Comparison of ENCODE assay signal across 8 cellular contexts in the genomic region with DNA sequence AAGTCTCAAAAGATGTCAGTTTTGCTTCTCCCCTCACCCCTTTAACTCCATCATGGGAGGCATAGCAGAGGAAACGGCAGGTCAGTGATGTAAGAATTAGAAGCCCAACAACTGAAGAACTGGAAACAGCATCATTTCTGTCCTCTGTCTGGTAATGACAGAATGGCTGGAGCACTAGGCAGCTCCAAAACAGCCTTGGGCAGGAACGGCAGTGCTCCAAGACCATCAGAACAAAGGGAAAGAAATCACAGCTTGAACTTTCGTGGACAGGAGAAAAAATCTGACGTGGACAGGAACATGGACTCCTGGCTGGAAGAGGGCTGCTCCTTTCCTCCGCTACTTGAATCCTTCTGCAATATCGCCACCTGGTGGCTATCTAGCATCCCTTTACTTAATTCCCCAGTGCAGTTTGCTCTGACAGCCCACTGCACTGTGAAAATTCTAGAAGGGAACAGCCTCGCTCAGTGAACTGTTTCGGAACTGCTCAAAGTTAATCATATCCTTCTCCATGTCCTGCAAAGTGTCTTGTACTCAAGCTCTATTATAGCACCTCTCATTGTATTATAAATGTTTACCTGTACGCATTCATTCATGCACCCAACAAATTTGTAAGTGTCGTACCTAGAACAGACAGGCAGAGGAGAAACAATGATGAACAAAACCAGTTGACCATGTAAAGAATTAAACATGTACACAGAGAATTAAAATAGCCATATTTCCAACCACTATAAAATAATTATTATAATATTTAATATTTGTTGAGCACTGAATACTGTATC. TPM values are rescaled to one million over a fixed set of nuclear protein-coding genes. Genes with fewer than 3 reads are reported as not detected.
A peak's percentile ranks its signal among the peaks of the same experiment; 100 is the strongest.
DNase-seq lines count a peak whose midpoint lies in the region; ATAC-seq and TF ChIP-seq lines count a peak whose summit lies in the region.

No MANE protein-coding gene starts in this region.

- H3K36me3 ChIP-seq in colonic mucosa, result no peaks in the 10 kb centered on the region
- H3K36me3 ChIP-seq in left lung, result no peaks in the 10 kb centered on the region

- CTCF ChIA-PET in activated CD4-positive, alpha-beta T cell treated with anti-CD3 and anti-CD28 coated beads for 36 hours (lab: Charles Lee), result interaction anchor here (0.6 to 2.6 kb wide), 8 partner anchors 8 to 291 kb away, joined by 3 to 26 read pairs (median 5); partner anchors contain the start of gene SLC25A53

- H3K9me3 Mint-ChIP-seq in activated CD4-positive, alpha-beta T cell treated with anti-CD3 and anti-CD28 coated beads for 36 hours (ENCODE audit: low read depth), result no peaks in the 10 kb centered on the region

- H3K27me3 ChIP-seq in colonic mucosa, result no peaks in the 10 kb centered on the region
- peaks cover 0 to 2% of the 10 kb centered on the region in 2 donors for H3K27me3 ChIP-seq in left lung

- TF ChIP-seq CTCF in colonic mucosa (IDR thresholded peaks at IDR 0.05), result peak; percentile 84
- TF ChIP-seq CTCF in left lung (IDR thresholded peaks at IDR 0.05), result peak; percentile 62 to 83

- no peak overlapping the region for H3K4me3 Mint-ChIP-seq in activated CD4-positive, alpha-beta T cell treated with anti-CD3 and anti-CD28 coated beads for 36 hours

- no peaks in the 10 kb centered on the region for H3K36me3 Mint-ChIP-seq in activated CD4-positive, alpha-beta T cell treated with anti-CD3 and anti-CD28 coated beads for 36 hours (ENCODE audit: low read depth)

- H3K4me1 Mint-ChIP-seq in activated CD4-positive, alpha-beta T cell treated with anti-CD3 and anti-CD28 coated beads for 36 hours, result peaks cover 21% of the 10 kb centered on the region

- H3K4me3 ChIP-seq in colonic mucosa (no peak overlapping the region), left lung (no peak overlapping the region)

- DNase-seq in C1 segment of cervical spinal cord (lab: John Stamatoyannopoulos, UW) (peak in 12 of 14 donors; percentile 2 to 78 (median 27)), NCI-H2227 (lab: John Stamatoyannopoulos, UW; ENCODE audit: unreplicated experiment) (peak; percentile 93), colonic mucosa (peak; percentile 77), left lung (peak in 1 of 2 donors; percentile 60)
- peak; percentile 64 for DNase-seq in activated CD4-positive, alpha-beta T cell treated with anti-CD3 and anti-CD28 coated beads for 36 hours
- DNase-seq in stimulated activated CD8-positive, alpha-beta memory T cell treated with anti-CD3 and anti-CD28 coated beads, Interleukin-15, amount 100 ng/mL, for 1 hour (ENCODE audit: low read depth), result peak; percentile 15

- peak; percentile 82 for ATAC-seq in GM19023 (IDR thresholded peaks at IDR 0.05; ENCODE audit: unreplicated experiment)
- peak; percentile 88 for ATAC-seq in HG03175 (IDR thresholded peaks at IDR 0.05; ENCODE audit: unreplicated experiment)
- ATAC-seq in activated CD4-positive, alpha-beta T cell treated with anti-CD3 and anti-CD28 coated beads for 36 hours, result peak; percentile 70
- ATAC-seq in left lung, result peak; percentile 97

- intact Hi-C loops in activated CD4-positive, alpha-beta T cell treated with anti-CD3 and anti-CD28 coated beads for 36 hours (cut with DNase I, micrococcal nuclease), result loop anchor here (1.0 to 2.0 kb wide), 3 partner anchors 38 to 292 kb away; no protein-coding TSS in a partner anchor
- intact Hi-C loops in colonic mucosa (cut with DNase I), result loop anchor here (10.0 kb wide), 1 partner anchor 292 kb away; no protein-coding TSS in a partner anchor
- intact Hi-C loops in left lung (cut with DNase I), result no loop called here

- POLR2A ChIA-PET in activated CD4-positive, alpha-beta T cell treated with anti-CD3 and anti-CD28 coated beads for 36 hours (lab: Charles Lee), result no interaction called here

- H3K27ac Mint-ChIP-seq in activated CD4-positive, alpha-beta T cell treated with anti-CD3 and anti-CD28 coated beads for 36 hours, result no peak overlapping the region

- no peak overlapping the region for H3K27ac ChIP-seq in colonic mucosa
- peak overlapping the region in 1 of 2 donors; percentile 56 for H3K27ac ChIP-seq in left lung

- no peak overlapping the region for H3K9ac ChIP-seq in colonic mucosa (ENCODE audit: low read depth in 2 of 2, low read length in 2 of 2)

- no peaks in the 10 kb centered on the region for H3K27me3 Mint-ChIP-seq in activated CD4-positive, alpha-beta T cell treated with anti-CD3 and anti-CD28 coated beads for 36 hours

- no peaks in the 10 kb centered on the region for H3K9me3 ChIP-seq in colonic mucosa
- H3K9me3 ChIP-seq in left lung, result no peaks in the 10 kb centered on the region

- H3K4me1 ChIP-seq in colonic mucosa (no peaks in the 10 kb centered on the region), left lung (no peaks in the 10 kb centered on the region)

RNA-seq across cellular contexts. Expression of gene SLC25A53, which starts 20.4 kb away (rescaled TPM):
- total RNA-seq in activated CD4-positive, alpha-beta T cell treated with anti-CD3 and anti-CD28 coated beads for 36 hours, result 1 to 10 TPM; 3.5 to 5.1 TPM
- 1 to 10 TPM; 7.5 to 8.6 TPM for total RNA-seq in colonic mucosa
- 10 to 100 TPM in 1 of 2 donors, 1 to 10 TPM in 1; 9.1 to 10.1 TPM for total RNA-seq in left lung

RNA-seq across cellular contexts. Expression of gene ZCCHC18, which starts 24.1 kb away (rescaled TPM):
- total RNA-seq in activated CD4-positive, alpha-beta T cell treated with anti-CD3 and anti-CD28 coated beads for 36 hours, result 1 to 10 TPM in 1 of 2 experiments, under 1 TPM in 1; 0.53 to 1.0 TPM
- under 1 TPM in 1 of 2 donors, not detected in 1; 0.98 TPM for total RNA-seq in colonic mucosa
- 1 to 10 TPM in 1 of 2 donors, under 1 TPM in 1; 0.42 to 1.4 TPM for total RNA-seq in left lung

RNA-seq across cellular contexts. Expression of gene FAM199X, which starts 29.8 kb away (rescaled TPM):
- 1 to 10 TPM; 5.0 to 7.6 TPM for total RNA-seq in activated CD4-positive, alpha-beta T cell treated with anti-CD3 and anti-CD28 coated beads for 36 hours
- total RNA-seq in colonic mucosa (10 to 100 TPM; 20.9 to 29.3 TPM), left lung (10 to 100 TPM; 16.5 to 19.1 TPM)

Comparison
In these comparisons a context has a peak if more than half of its experiments do, and no peak if none do; other contexts are left out.
1. intact Hi-C loops: an anchor here in activated CD4-positive, alpha-beta T cell treated with anti-CD3 and anti-CD28 coated beads for 36 hours (1.0 to 2.0 kb wide) and colonic mucosa (10.0 kb wide); none called in left lung.